Comparison of ENCODE assay signal across 8 cellular contexts in the genomic region with DNA sequence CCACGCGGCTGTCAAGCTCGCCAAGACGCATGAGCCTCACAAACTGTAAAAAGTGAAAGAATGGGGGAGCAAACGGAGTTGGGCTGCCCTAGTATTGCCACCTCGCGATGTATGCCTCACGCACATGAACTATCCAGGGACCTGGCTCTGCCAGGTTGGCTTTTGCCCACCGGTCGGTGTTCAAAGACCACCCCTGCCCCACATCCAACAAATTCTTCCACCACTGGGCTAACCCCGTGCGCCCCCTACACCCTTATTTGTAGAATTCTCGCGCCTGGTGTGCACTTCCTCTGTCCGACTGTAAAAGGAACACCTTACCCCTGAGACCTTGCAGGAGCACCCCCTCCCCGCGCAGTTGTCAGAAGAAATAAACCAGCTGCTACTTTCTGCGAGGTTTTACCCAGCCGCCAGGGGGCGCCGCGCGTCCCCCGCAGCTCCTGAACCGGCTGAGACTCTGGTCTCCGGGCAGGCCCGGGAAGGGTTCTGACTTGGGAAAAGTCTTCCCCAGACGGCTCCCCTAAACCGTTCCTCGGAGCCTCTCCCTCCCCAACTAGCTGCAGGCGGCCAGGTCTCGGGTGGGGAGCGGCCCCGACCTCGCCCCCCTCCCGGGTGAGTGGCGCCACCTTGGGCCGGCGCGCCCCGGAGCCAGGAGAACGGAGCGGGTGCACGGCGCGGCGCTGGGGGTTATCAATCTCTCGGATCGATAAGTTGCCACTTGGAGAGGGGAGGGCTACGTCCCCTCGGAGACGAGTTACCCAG. TPM values are rescaled to one million over a fixed set of nuclear protein-coding genes. Genes with fewer than 3 reads are reported as not detected.
DNase-seq lines count a peak whose midpoint lies in the region; ATAC-seq and TF ChIP-seq lines count a peak whose summit lies in the region.

No MANE protein-coding gene starts in this region.

- H3K4me1 Mint-ChIP-seq in type B pancreatic cell (ENCODE audit: unreplicated experiment): peaks cover 24% of the 10 kb centered on the region

- H3K27ac ChIP-seq in esophagus (ENCODE audit: low read depth in 2 of 2, low read length in 1 of 2): peak overlapping the region; percentile 72 to 85
- H3K27ac ChIP-seq in muscle layer of colon (ENCODE audit: low read depth, low read length): peak overlapping the region; percentile 75

- no peaks in the 10 kb centered on the region for H3K36me3 ChIP-seq in esophagus (ENCODE audit: control insufficient read depth in 2 of 2, insufficient read depth in 2 of 2, low read length in 1 of 2)
- H3K36me3 ChIP-seq in muscle layer of colon (ENCODE audit: insufficient read depth, low read length): no peaks in the 10 kb centered on the region

- peaks cover 4% of the 10 kb centered on the region for H3K36me3 Mint-ChIP-seq in type B pancreatic cell

- H3K9me3 Mint-ChIP-seq in type B pancreatic cell: no peaks in the 10 kb centered on the region

- H3K27me3 ChIP-seq in esophagus (ENCODE audit: control insufficient read depth in 1 of 2, insufficient read depth in 2 of 2, low read length in 2 of 2) (no peaks in the 10 kb centered on the region), muscle layer of colon (ENCODE audit: control insufficient read depth in 1 of 2, insufficient read depth in 2 of 2, low read length in 2 of 2) (peaks cover 0 to 3% of the 10 kb centered on the region in 2 donors)

- TF ChIP-seq CTCF in type B pancreatic cell (conservative IDR thresholded peaks at IDR 0.05): peak; percentile 97

- peaks cover 18% of the 10 kb centered on the region for H3K27me3 Mint-ChIP-seq in type B pancreatic cell

- H3K4me1 ChIP-seq in esophagus (ENCODE audit: control insufficient read depth in 2 of 2, insufficient read depth in 2 of 2, low read length in 1 of 2) (peaks cover 0 to 3% of the 10 kb centered on the region in 2 donors), muscle layer of colon (ENCODE audit: insufficient read depth, low read length) (peaks cover 5% of the 10 kb centered on the region)

- H3K9me3 ChIP-seq in esophagus (ENCODE audit: control insufficient read depth in 2 of 2, insufficient read depth in 1 of 2, low read depth in 1 of 2, low read length in 1 of 2): no peaks in the 10 kb centered on the region
- H3K9me3 ChIP-seq in muscle layer of colon (ENCODE audit: low read length): no peaks in the 10 kb centered on the region

- H3K4me3 ChIP-seq in esophagus (ENCODE audit: low read depth in 1 of 2, low read length in 2 of 2) (peak overlapping the region; percentile 50 to 67), muscle layer of colon (ENCODE audit: low read depth in 1 of 2, low read length in 2 of 2) (peak overlapping the region; percentile 64 to 71)

- DNase-seq in NCI-H1417 (lab: John Stamatoyannopoulos, UW): peak in 2 of 3 experiments; percentile 47 to 55
- DNase-seq in NCI-H1417 treated with DMSO at 0.1 percent for 48 hours (lab: John Stamatoyannopoulos, UW): no peak
- DNase-seq in NCI-H2196 (lab: John Stamatoyannopoulos, UW; ENCODE audit: unreplicated experiment): peak; percentile 6
- DNase-seq in activated CD4-positive, alpha-beta T cell treated with anti-CD3 and anti-CD28 coated beads, Interleukin-2, amount 50 U/mL, for 48 hours: peak; percentile 52 to 58
- DNase-seq in type B pancreatic cell (ENCODE audit: extremely low spot score, unreplicated experiment): peak; percentile 85

- 1% methylated on average over 50 to 52 of the region's 52 CpGs for WGBS in esophagus, 2 donors

- ATAC-seq in HG03108 (IDR thresholded peaks at IDR 0.05; ENCODE audit: unreplicated experiment): no peak

- no peak overlapping the region for H3K9ac ChIP-seq in muscle layer of colon (ENCODE audit: low read length)

- peak overlapping the region; percentile 85 for H3K27ac Mint-ChIP-seq in type B pancreatic cell

- peak overlapping the region; percentile 90 for H3K4me3 Mint-ChIP-seq in type B pancreatic cell

RNA-seq across cellular contexts. Expression of gene ZNF423, which starts 1.7 kb away (rescaled TPM):
- under 1 TPM; 0.53 to 0.67 TPM for polyA plus RNA-seq in esophagus
- total RNA-seq in type B pancreatic cell (ENCODE audit: low replicate concordance): 6.1 and 72.6 TPM in 2 replicates
